Comparison of ENCODE assay signal across 18 cellular contexts in genomic region chr15:86615411-86615810, GRCh38.
"Had no signal": no experiment of that assay in that cellular context is flagged by ENCODE, and none has a peak within 500 bp of the region (broad histone marks: within the 10 kb centered on the region; RNA-seq: fewer than 3 reads in every experiment).

No MANE protein-coding gene starts in this region.

- H3K4me1 ChIP-seq: heart left ventricle, left lung, parathyroid adenoma, stomach had no signal

- H3K27ac ChIP-seq: heart left ventricle, left lung, parathyroid adenoma, SK-N-MC, stomach had no signal

- H3K4me3 ChIP-seq: heart left ventricle, left lung, SK-N-MC, stomach had no signal

- H3K27ac Mint-ChIP-seq: activated B cell treated with CpG ODN at 0.5 μM for 24 hours, memory B cell had no signal

- H3K9me3 Mint-ChIP-seq: memory B cell had no signal

- FAIRE-seq: frontal cortex, islet of Langerhans, TTC549 had no signal

- ATAC-seq: heart left ventricle, left lung had no signal

- H3K4me3 Mint-ChIP-seq: activated B cell treated with CpG ODN at 0.5 μM for 24 hours, memory B cell had no signal

- H3K4me1 Mint-ChIP-seq: activated B cell treated with CpG ODN at 0.5 μM for 24 hours, memory B cell had no signal

- DNase-seq: activated B cell treated with CpG ODN at 0.5 μM for 24 hours; activated CD4-positive, alpha-beta T cell treated with anti-CD3 and anti-CD28 coated beads, Interleukin-2, amount 50 U/mL, for 4 hours; activated gamma-delta T cell; caudate nucleus; cortex of kidney; effector CD8-positive, alpha-beta T cell; heart left ventricle; left lung; retina; stimulated activated CD4-positive, alpha-beta T cell treated with anti-CD3 and anti-CD28 coated beads, Interleukin-15, amount 100 ng/mL, for 24 hours; stimulated activated CD4-positive, alpha-beta T cell treated with anti-CD3 and anti-CD28 coated beads, Interleukin-4, amount 100 ng/mL, for 24 hours; stomach had no signal

- H3K27me3 Mint-ChIP-seq: activated B cell treated with CpG ODN at 0.5 μM for 24 hours, memory B cell had no signal

- H3K27me3 ChIP-seq: heart left ventricle, left lung, stomach had no signal

- H3K9me3 ChIP-seq: left lung, stomach had no signal

- H3K36me3 Mint-ChIP-seq: memory B cell had no signal

- H3K36me3 ChIP-seq: heart left ventricle, left lung, stomach had no signal
